9 cellular contexts compared by ENCODE assay signal in genomic region chr9:1009101-1009707, GRCh38. TPM values are rescaled to one million over a fixed set of nuclear protein-coding genes. Genes with fewer than 3 reads are reported as not detected.
DNase-seq lines count a peak whose midpoint lies in the region; ATAC-seq and TF ChIP-seq lines count a peak whose summit lies in the region.
"Had no signal": no experiment of that assay in that cellular context is flagged by ENCODE, and none has a peak within 500 bp of the region (broad histone marks: within the 10 kb centered on the region; RNA-seq: fewer than 3 reads in every experiment).

No MANE protein-coding gene starts in this region.

- peak; percentile 41 to 84 (median 61) for DNase-seq in NCI-H1417 (lab: John Stamatoyannopoulos, UW)
- DNase-seq in NCI-H1417 treated with DMSO at 0.1 percent for 48 hours (lab: John Stamatoyannopoulos, UW), result no peak
- peak; percentile 56 for DNase-seq in HFFc6
- peak; percentile 74 for DNase-seq in MV-4-11 (lab: John Stamatoyannopoulos, UW)
- peak; percentile 43 for DNase-seq in T follicular helper cell (ENCODE audit: low read depth)
- DNase-seq in amniotic epithelial cell (ENCODE audit: low read depth), result peak; percentile 52
- DNase-seq in right cardiac atrium, result peak; percentile 74 to 92 (median 89)
- DNase-seq in gastrocnemius medialis, result peak; percentile 32 to 67

- peak; percentile 94 for ATAC-seq in right cardiac atrium
- peak; percentile 88 to 92 for ATAC-seq in gastrocnemius medialis

- H3K9me3 ChIP-seq in right cardiac atrium (ENCODE audit: control insufficient read depth, low read length), result no peaks in the 10 kb centered on the region
- no peaks in the 10 kb centered on the region for H3K9me3 ChIP-seq in gastrocnemius medialis
- H3K9me3 ChIP-seq: BLaER1 had no signal

- TF ChIP-seq CTCF in HFFc6 (IDR thresholded peaks at IDR 0.05), result peak; percentile 98
- peak; percentile 87 to 99 (median 94) for TF ChIP-seq CTCF in gastrocnemius medialis (IDR thresholded peaks at IDR 0.05 in 4 of 5, conservative IDR thresholded peaks at IDR 0.05 in 1 of 5)

- H3K27me3 Mint-ChIP-seq in HFFc6 (ENCODE audit: insufficient read depth), result peaks cover 6% of the 10 kb centered on the region

- H3K9me3 Mint-ChIP-seq in HFFc6, result no peaks in the 10 kb centered on the region

- H3K27me3 ChIP-seq in right cardiac atrium (ENCODE audit: control insufficient read depth, insufficient read depth), result no peaks in the 10 kb centered on the region
- no peaks in the 10 kb centered on the region for H3K27me3 ChIP-seq in gastrocnemius medialis
- H3K27me3 ChIP-seq: BLaER1 had no signal

- in situ Hi-C loops in gastrocnemius medialis (cut with MboI; ENCODE audit: low sequenced_read_pairs in 4 of 4), result loop anchor here (5.0 to 25.0 kb wide), 4 partner anchors 114 to 397 kb away; no protein-coding TSS in a partner anchor

- no peaks in the 10 kb centered on the region for H3K4me1 ChIP-seq in right cardiac atrium (ENCODE audit: control insufficient read depth, insufficient read depth, low read length)
- no peaks in the 10 kb centered on the region for H3K4me1 ChIP-seq in gastrocnemius medialis

- intact Hi-C loops in right cardiac atrium (cut with DNase I) (loop anchor here (5.0 to 10.0 kb wide), 3 partner anchors 114 to 664 kb away; no protein-coding TSS in a partner anchor), gastrocnemius medialis (cut with DNase I; ENCODE audit: low total_unique reads) (loop anchor here (1.0 to 10.0 kb wide), 4 partner anchors 116 to 662 kb away; no protein-coding TSS in a partner anchor)

- WGBS in right cardiac atrium, result 6% methylated on average over 14 of the region's 14 CpGs

- H3K27ac ChIP-seq in right cardiac atrium (ENCODE audit: low read length) (no peak overlapping the region), gastrocnemius medialis (no peak overlapping the region)
- H3K27ac ChIP-seq: BLaER1 had no signal

- H3K36me3 Mint-ChIP-seq in HFFc6 (ENCODE audit: low read depth), result no peaks in the 10 kb centered on the region

- no peak overlapping the region for H3K4me3 Mint-ChIP-seq in HFFc6

- no peak for TF ChIP-seq POLR2A in gastrocnemius medialis (IDR thresholded peaks at IDR 0.05)

- no peak overlapping the region for H3K27ac Mint-ChIP-seq in HFFc6

- peaks cover 23% of the 10 kb centered on the region for H3K4me1 Mint-ChIP-seq in HFFc6 (ENCODE audit: low read depth)

- no peaks in the 10 kb centered on the region for H3K36me3 ChIP-seq in gastrocnemius medialis
- H3K36me3 ChIP-seq: BLaER1 had no signal

- H3K4me3 ChIP-seq in right cardiac atrium (ENCODE audit: low read length) (no peak overlapping the region), gastrocnemius medialis (no peak overlapping the region)
- H3K4me3 ChIP-seq: BLaER1 had no signal

RNA-seq across cellular contexts. Expression of gene DMRT3, which starts 32.7 kb away (rescaled TPM):
- not detected for total RNA-seq in HFFc6 (2021; fragmentation: NEBNext Ultra II Directional; extraction: Animal tissue kit (Norgen Biotek cat#: 25700))
- total RNA-seq in right cardiac atrium (not detected), gastrocnemius medialis (under 1 TPM; 0.24 to 0.36 (median 0.31) TPM)
- not detected for polyA plus RNA-seq in right cardiac atrium

RNA-seq across cellular contexts. Expression of gene DMRT2, which starts 41.0 kb away (rescaled TPM):
- total RNA-seq in HFFc6 (2021; fragmentation: NEBNext Ultra II Directional; extraction: Animal tissue kit (Norgen Biotek cat#: 25700)), result not detected
- not detected for total RNA-seq in right cardiac atrium
- polyA plus RNA-seq in right cardiac atrium, result 0.09 TPM
- total RNA-seq in gastrocnemius medialis, result 1 to 10 TPM in 3 of 4 donors, under 1 TPM in 1; 0.91 to 8.0 (median 2.5) TPM
